ENCODE assay signal across 11 cellular contexts in the genomic region with DNA sequence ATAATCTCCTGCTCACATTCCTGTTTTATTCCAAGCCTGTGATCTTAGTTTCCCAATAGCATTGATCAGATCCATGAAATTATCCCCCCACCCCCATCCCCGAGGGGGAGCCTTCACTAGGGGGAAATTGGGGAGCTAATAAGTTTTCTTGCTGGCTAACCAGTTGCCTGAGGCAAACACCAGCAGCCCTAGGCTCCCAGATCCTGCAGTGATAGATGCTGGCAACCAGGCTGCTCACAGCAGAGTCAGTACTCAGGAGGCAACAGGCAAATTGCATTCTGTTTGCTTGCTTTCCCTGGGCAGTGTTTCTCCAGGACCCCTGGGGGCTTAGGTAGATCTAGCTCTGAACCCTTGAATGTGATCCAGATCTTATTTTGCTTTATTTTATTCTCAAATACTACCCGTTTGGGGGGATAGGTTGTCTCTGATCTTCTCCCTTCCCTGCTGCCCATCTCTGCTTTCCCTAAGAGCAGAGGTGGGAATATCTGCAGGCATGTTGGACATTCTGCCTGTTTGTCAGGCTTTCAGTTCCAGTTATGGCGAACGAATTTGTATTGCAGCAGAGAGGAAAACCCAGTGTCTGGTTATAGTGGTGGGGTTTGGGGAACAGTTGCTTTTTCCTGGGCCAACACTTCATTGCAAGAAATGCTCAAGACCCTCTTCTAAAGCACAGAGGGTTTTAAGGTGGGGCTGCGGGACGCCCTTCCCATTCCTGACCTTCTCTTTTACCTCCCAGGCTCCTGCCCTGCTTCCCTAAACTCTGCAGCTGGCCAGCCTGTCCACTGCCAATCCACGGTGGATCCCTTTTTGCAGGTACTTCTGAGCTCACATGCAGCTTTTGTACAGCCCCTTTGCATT.
"Had no signal": no experiment of that assay in that cellular context is flagged by ENCODE, and none has a peak within 500 bp of the region (broad histone marks: within the 10 kb centered on the region; RNA-seq: fewer than 3 reads in every experiment).

No MANE protein-coding gene starts in this region.

- H3K4me1 ChIP-seq: breast epithelium had no signal

- H3K9me3 ChIP-seq: breast epithelium, stomach had no signal

- ATAC-seq: activated CD4-positive, CD25-positive, alpha-beta regulatory T cell treated with anti-CD3 and anti-CD28 coated beads, Interleukin-2, amount 50 U/mL, for 24 hours had no signal

- H3K27me3 ChIP-seq: breast epithelium had no signal

- H3K4me3 Mint-ChIP-seq: nephron progenitor cell had no signal

- H3K36me3 ChIP-seq: breast epithelium, stomach had no signal

- H3K27ac Mint-ChIP-seq: nephron progenitor cell had no signal

- DNase-seq: activated CD4-positive, alpha-beta T cell treated with anti-CD3 and anti-CD28 coated beads, Interleukin-2, amount 50 U/mL, for 1 hour; activated naive CD4-positive, alpha-beta T cell; activated T-cell treated with anti-CD3 and anti-CD28 coated beads for 4 hours; aorta; erythroblast; nephron progenitor cell; stimulated activated CD4-positive, alpha-beta T cell treated with anti-CD3 and anti-CD28 coated beads, Interleukin-12 subunit alpha, Interleukin-12 subunit beta, amount 100 ng/mL, for 4 hours; stimulated activated CD4-positive, alpha-beta T cell treated with anti-CD3 and anti-CD28 coated beads, Interleukin-2, amount 100 ng/mL, for 24 hours; stomach had no signal

- H3K9me3 Mint-ChIP-seq: nephron progenitor cell had no signal

- H3K4me3 ChIP-seq: breast epithelium, stomach had no signal

- H3K27ac ChIP-seq: breast epithelium, stomach had no signal
